23 cellular contexts compared by ENCODE assay signal in the genomic region with DNA sequence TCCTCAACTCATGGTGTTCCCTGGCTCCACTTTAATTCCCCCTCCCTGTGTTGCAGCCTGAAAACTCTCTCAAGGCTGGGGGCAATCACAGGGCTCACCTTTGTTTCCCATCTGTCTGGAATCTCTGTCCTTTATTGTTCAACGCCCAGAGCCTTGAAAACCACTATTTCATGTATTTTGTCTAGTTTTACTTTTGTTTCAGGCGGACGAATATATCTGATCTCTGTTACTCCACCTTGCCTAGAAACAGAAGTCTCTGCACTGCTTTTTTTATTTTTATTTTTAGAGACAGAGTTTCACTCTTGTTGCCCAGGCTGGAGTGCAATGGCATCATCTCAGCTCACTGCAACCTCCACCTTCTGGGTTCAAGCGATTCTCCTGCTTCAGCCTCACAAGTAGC. TPM values are rescaled to one million over a fixed set of nuclear protein-coding genes. Genes with fewer than 3 reads are reported as not detected.
A peak's percentile ranks its signal among the peaks of the same experiment; 100 is the strongest.
DNase-seq lines count a peak whose midpoint lies in the region; ATAC-seq and TF ChIP-seq lines count a peak whose summit lies in the region.
"Had no signal": no experiment of that assay in that cellular context is flagged by ENCODE, and none has a peak within 500 bp of the region (broad histone marks: within the 10 kb centered on the region; RNA-seq: fewer than 3 reads in every experiment).

No MANE protein-coding gene starts in this region.

- CTCF ChIA-PET in activated CD4-positive, alpha-beta memory T cell treated with anti-CD3 and anti-CD28 coated beads, Interleukin-2, amount 10 ng/mL, durations not matched to agents 7 days and 5 days (lab: Charles Lee), result no interaction called here

- H3K9me3 ChIP-seq in MM.1S (replicated peaks; ENCODE audit: insufficient read depth, low read length) (no peaks in the 10 kb centered on the region), iPS-15b (ENCODE audit: control insufficient read depth, insufficient read depth, low read length) (no peaks in the 10 kb centered on the region)
- H3K9me3 ChIP-seq: A549, BE2C had no signal

- peak overlapping the region; percentile 28 for H3K27ac Mint-ChIP-seq in neural crest cell (ENCODE audit: unreplicated experiment)
- no peak overlapping the region for H3K27ac Mint-ChIP-seq in activated CD4-positive, alpha-beta memory T cell treated with anti-CD3 and anti-CD28 coated beads, Interleukin-2, amount 10 ng/mL, durations not matched to agents 7 days and 5 days
- H3K27ac Mint-ChIP-seq: CD4-positive, alpha-beta T cell had no signal

- peak overlapping the region; percentile 94 for H2AFZ ChIP-seq in MM.1S (ENCODE audit: low read length)
- H2AFZ ChIP-seq: GM23248 had no signal

- H4K20me1 ChIP-seq in MM.1S (ENCODE audit: insufficient read depth, low read length), result no peaks in the 10 kb centered on the region
- H4K20me1 ChIP-seq: BLaER1 treated with 17β-estradiol and CSF1 and Interleukin-3, amounts not matched to agents 10 nM and 100 nM had no signal

- H3K79me2 ChIP-seq in MM.1S (ENCODE audit: low read length), result no peaks in the 10 kb centered on the region

- peaks cover 11% of the 10 kb centered on the region for H3K36me3 Mint-ChIP-seq in neural crest cell (ENCODE audit: low read depth)
- no peaks in the 10 kb centered on the region for H3K36me3 Mint-ChIP-seq in activated CD4-positive, alpha-beta memory T cell treated with anti-CD3 and anti-CD28 coated beads, Interleukin-2, amount 10 ng/mL, durations not matched to agents 7 days and 5 days (ENCODE audit: low read depth)
- H3K36me3 Mint-ChIP-seq: CD14-positive monocyte; CD8-positive, alpha-beta memory T cell had no signal

- no peaks in the 10 kb centered on the region for H3K4me1 Mint-ChIP-seq in neural crest cell
- H3K4me1 Mint-ChIP-seq in activated CD4-positive, alpha-beta memory T cell treated with anti-CD3 and anti-CD28 coated beads, Interleukin-2, amount 10 ng/mL, durations not matched to agents 7 days and 5 days, result no peaks in the 10 kb centered on the region
- H3K4me1 Mint-ChIP-seq: CD14-positive monocyte; CD8-positive, alpha-beta memory T cell had no signal

- POLR2A ChIA-PET in activated CD4-positive, alpha-beta memory T cell treated with anti-CD3 and anti-CD28 coated beads, Interleukin-2, amount 10 ng/mL, durations not matched to agents 7 days and 5 days (lab: Charles Lee), result no interaction called here

- no peak overlapping the region for H3K4me3 Mint-ChIP-seq in neural crest cell
- no peak overlapping the region for H3K4me3 Mint-ChIP-seq in activated CD4-positive, alpha-beta memory T cell treated with anti-CD3 and anti-CD28 coated beads, Interleukin-2, amount 10 ng/mL, durations not matched to agents 7 days and 5 days
- H3K4me3 Mint-ChIP-seq: CD14-positive monocyte; CD4-positive, alpha-beta T cell; CD8-positive, alpha-beta memory T cell had no signal

- H3K27ac ChIP-seq in MM.1S (ENCODE audit: low read length), result peak overlapping the region; percentile 83
- H3K27ac ChIP-seq: A549; BLaER1 treated with 17β-estradiol and CSF1 and Interleukin-3, amounts not matched to agents 10 nM and 100 nM; GM23248 had no signal

- H3F3A ChIP-seq in MM.1S (ENCODE audit: insufficient read depth, low read length), result peaks cover 8% of the 10 kb centered on the region

- H3K9ac ChIP-seq in MM.1S (ENCODE audit: low read length) (peak overlapping the region; percentile 46; the same call in 1 of the 2 replicates), iPS-15b (ENCODE audit: low read depth, low read length) (peak overlapping the region; percentile 12)
- H3K9ac ChIP-seq: BLaER1 treated with 17β-estradiol and CSF1 and Interleukin-3, amounts not matched to agents 10 nM and 100 nM; GM23248 had no signal

- peaks cover 5% of the 10 kb centered on the region for H3K9me3 Mint-ChIP-seq in neural crest cell
- no peaks in the 10 kb centered on the region for H3K9me3 Mint-ChIP-seq in activated CD4-positive, alpha-beta memory T cell treated with anti-CD3 and anti-CD28 coated beads, Interleukin-2, amount 10 ng/mL, durations not matched to agents 7 days and 5 days
- H3K9me3 Mint-ChIP-seq: CD4-positive, alpha-beta T cell; CD8-positive, alpha-beta memory T cell had no signal

- H3K9me2 ChIP-seq in MM.1S (replicated peaks; ENCODE audit: insufficient read depth, low read length), result no peaks in the 10 kb centered on the region

- peak overlapping the region; percentile 91 for H3K4me2 ChIP-seq in MM.1S (ENCODE audit: low read depth, low read length)
- H3K4me2 ChIP-seq: A549; BLaER1 treated with 17β-estradiol and CSF1 and Interleukin-3, amounts not matched to agents 10 nM and 100 nM had no signal

- H3K4me1 ChIP-seq in MM.1S (ENCODE audit: low read length) (peaks cover 7% of the 10 kb centered on the region), iPS-15b (ENCODE audit: control insufficient read depth, insufficient read depth, low read length) (no peaks in the 10 kb centered on the region)
- H3K4me1 ChIP-seq: A549, BE2C had no signal

- TF ChIP-seq CTCF in MM.1S (IDR thresholded peaks at IDR 0.05; ENCODE audit: low read length) (no peak), neural crest cell (conservative IDR thresholded peaks at IDR 0.05) (no peak)

- DNase-seq in MM.1S, result peak; percentile 60
- DNase-seq in OCI-M1 (lab: John Stamatoyannopoulos, UW), result peak; percentile 2
- DNase-seq in neural crest cell (ENCODE audit: low read depth, low spot score), result no peak
- DNase-seq in activated CD4-positive, alpha-beta memory T cell treated with anti-CD3 and anti-CD28 coated beads, Interleukin-2, amount 10 ng/mL, durations not matched to agents 7 days and 5 days, result no peak
- no peak for DNase-seq in SKM-1 (lab: John Stamatoyannopoulos, UW; ENCODE audit: unreplicated experiment)
- DNase-seq: 8988T; ACHN; AML-193; BE2C; CD4-positive, alpha-beta T cell; CD8-positive, alpha-beta memory T cell; DMS 273 treated with DMSO at 0.1 percent for 48 hours; DMS79; EL; GDM1; GM23248; H7; HCEC 1CT had no signal

- ATAC-seq in HG02884 (IDR thresholded peaks at IDR 0.05; ENCODE audit: unreplicated experiment), result no peak

- H3K27me3 ChIP-seq in MM.1S (replicated peaks; ENCODE audit: insufficient read depth, low read length) (no peaks in the 10 kb centered on the region), iPS-15b (ENCODE audit: control insufficient read depth, insufficient read depth, low read length) (no peaks in the 10 kb centered on the region)
- H3K27me3 ChIP-seq: BE2C; BLaER1 treated with 17β-estradiol and CSF1 and Interleukin-3, amounts not matched to agents 10 nM and 100 nM had no signal

- peak overlapping the region; percentile 59 for H3K4me3 ChIP-seq in MM.1S (ENCODE audit: low read length)
- H3K4me3 ChIP-seq in iPS-15b (ENCODE audit: low read depth, low read length), result no peak overlapping the region
- H3K4me3 ChIP-seq: A549; BLaER1 treated with 17β-estradiol and CSF1 and Interleukin-3, amounts not matched to agents 10 nM and 100 nM; GM23248 had no signal

- H3K36me3 ChIP-seq in MM.1S (replicated peaks; ENCODE audit: insufficient read depth, low read length) (no peaks in the 10 kb centered on the region), iPS-15b (ENCODE audit: control insufficient read depth, insufficient read depth, low read length) (peaks cover 3% of the 10 kb centered on the region)
- H3K36me3 ChIP-seq: BE2C; BLaER1 treated with 17β-estradiol and CSF1 and Interleukin-3, amounts not matched to agents 10 nM and 100 nM had no signal

- no peaks in the 10 kb centered on the region for H3K27me3 Mint-ChIP-seq in neural crest cell (ENCODE audit: low read depth)
- peaks cover 1% of the 10 kb centered on the region for H3K27me3 Mint-ChIP-seq in activated CD4-positive, alpha-beta memory T cell treated with anti-CD3 and anti-CD28 coated beads, Interleukin-2, amount 10 ng/mL, durations not matched to agents 7 days and 5 days
- H3K27me3 Mint-ChIP-seq: CD4-positive, alpha-beta T cell had no signal

RNA-seq across cellular contexts. Expression of gene PLAGL2, which starts 27.6 kb away (rescaled TPM):
- 70.4 and 71.1 TPM in 2 replicates for total RNA-seq in neural crest cell
- total RNA-seq in activated CD4-positive, alpha-beta memory T cell treated with anti-CD3 and anti-CD28 coated beads, Interleukin-2, amount 10 ng/mL, durations not matched to agents 7 days and 5 days, result 10 to 100 TPM; 27.9 to 28.9 TPM

RNA-seq across cellular contexts. Expression of gene POFUT1, which starts 27.7 kb away (rescaled TPM):
- total RNA-seq in neural crest cell, result 47.5 and 51.4 TPM in 2 replicates
- total RNA-seq in activated CD4-positive, alpha-beta memory T cell treated with anti-CD3 and anti-CD28 coated beads, Interleukin-2, amount 10 ng/mL, durations not matched to agents 7 days and 5 days, result 10 to 100 TPM; 21.5 to 23.2 TPM

Comparison
In these comparisons a context has a peak if more than half of its experiments do, and no peak if none do; other contexts are left out.
1. DNase-seq: peak in MM.1S (single experiment) and OCI-M1 (single experiment); none in neural crest cell (single experiment), activated CD4-positive, alpha-beta memory T cell treated with anti-CD3 and anti-CD28 coated beads, Interleukin-2, amount 10 ng/mL, durations not matched to agents 7 days and 5 days (single experiment) and SKM-1 (single experiment).